Comparison of ENCODE assay signal across 1 cellular context in the genomic region with DNA sequence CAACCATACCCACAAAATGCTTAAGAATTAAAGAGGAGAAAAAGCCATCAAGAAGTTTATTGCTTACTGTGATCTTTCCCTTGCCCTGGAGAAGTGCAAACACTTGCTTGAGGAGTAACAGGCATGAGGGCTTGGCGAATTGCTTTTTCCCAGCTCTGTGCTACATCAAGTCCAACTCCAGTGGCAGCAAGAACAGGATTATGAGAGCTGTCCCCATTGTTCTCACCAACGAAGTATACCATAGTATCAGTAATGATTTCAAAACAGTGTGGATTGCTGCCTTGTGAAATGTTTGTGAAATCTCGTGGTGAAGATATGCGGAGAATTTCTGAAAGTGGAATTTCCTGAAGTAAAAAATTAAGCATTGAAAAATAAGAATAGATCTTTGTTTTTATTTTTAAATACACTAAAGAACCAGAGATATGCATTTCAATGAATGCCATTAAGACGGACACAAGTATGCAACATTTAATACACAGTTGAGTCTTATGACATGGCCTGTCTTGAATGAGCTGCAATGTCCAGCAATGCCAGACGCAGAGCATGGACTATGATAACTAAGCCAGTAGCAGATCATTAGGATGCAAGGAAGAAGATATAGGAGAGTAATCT.
A peak's percentile ranks its signal among the peaks of the same experiment; 100 is the strongest.
TF ChIP-seq lines count a peak whose summit lies in the region.

No MANE protein-coding gene starts in this region.

TF ChIP-seq in IMR-90, 13 proteins besides CTCF, POLR2A, EP300 and RAD21:
- 0 out of 2 replicates have a peak, but pooled peaks have one; percentile 9 for TF ChIP-seq CEBPB (IDR thresholded peaks at IDR 0.05; ENCODE audit: low read depth, low read length)
- TF ChIP-seq, protein P1, sequence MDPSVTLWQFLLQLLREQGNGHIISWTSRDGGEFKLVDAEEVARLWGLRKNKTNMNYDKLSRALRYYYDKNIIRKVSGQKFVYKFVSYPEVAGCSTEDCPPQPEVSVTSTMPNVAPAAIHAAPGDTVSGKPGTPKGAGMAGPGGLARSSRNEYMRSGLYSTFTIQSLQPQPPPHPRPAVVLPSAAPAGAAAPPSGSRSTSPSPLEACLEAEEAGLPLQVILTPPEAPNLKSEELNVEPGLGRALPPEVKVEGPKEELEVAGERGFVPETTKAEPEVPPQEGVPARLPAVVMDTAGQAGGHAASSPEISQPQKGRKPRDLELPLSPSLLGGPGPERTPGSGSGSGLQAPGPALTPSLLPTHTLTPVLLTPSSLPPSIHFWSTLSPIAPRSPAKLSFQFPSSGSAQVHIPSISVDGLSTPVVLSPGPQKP (IDR thresholded peaks at IDR 0.05; ENCODE audit: borderline replicate concordance, low read depth, low read length): no peak
- TF ChIP-seq FOS (IDR thresholded peaks at IDR 0.05; ENCODE audit: low read depth, low read length): no peak
- TF ChIP-seq MXI1 (IDR thresholded peaks at IDR 0.05; ENCODE audit: borderline replicate concordance, low read depth, low read length): no peak
- TF ChIP-seq MAZ (IDR thresholded peaks at IDR 0.05; ENCODE audit: borderline replicate concordance, low read depth, low read length): no peak
- no peak for TF ChIP-seq MAFK (IDR thresholded peaks at IDR 0.05; ENCODE audit: low read depth, low read length)
- no peak for TF ChIP-seq SMC3 (IDR thresholded peaks at IDR 0.05; ENCODE audit: low read depth, low read length)
- TF ChIP-seq, protein P2, sequence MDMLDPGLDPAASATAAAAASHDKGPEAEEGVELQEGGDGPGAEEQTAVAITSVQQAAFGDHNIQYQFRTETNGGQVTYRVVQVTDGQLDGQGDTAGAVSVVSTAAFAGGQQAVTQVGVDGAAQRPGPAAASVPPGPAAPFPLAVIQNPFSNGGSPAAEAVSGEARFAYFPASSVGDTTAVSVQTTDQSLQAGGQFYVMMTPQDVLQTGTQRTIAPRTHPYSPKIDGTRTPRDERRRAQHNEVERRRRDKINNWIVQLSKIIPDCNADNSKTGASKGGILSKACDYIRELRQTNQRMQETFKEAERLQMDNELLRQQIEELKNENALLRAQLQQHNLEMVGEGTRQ (IDR thresholded peaks at IDR 0.05; ENCODE audit: low read depth, low read length): no peak
- TF ChIP-seq RCOR1 (IDR thresholded peaks at IDR 0.05; ENCODE audit: insufficient replicate concordance, low read length): no peak
